In the genomic region with DNA sequence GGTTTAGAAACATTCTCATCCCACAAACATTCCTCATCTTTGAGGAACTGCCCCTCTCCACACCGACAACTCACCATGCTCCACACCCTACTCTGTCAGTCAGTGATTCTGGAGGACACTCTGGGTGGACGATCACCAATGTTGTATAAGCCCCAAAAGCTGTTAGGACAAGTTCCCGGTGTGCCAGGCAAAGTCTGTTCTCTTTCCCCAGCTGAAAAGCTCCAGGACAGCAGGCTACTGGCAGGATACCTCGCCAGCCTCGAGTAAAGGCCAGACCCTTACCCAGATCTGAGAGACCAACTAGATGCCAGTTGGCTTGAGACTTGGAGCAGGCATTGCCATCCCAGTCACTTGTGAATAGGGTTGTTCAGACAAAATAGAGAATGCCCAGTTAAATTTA, we compare ENCODE assay signal across 18 cellular contexts. TPM values are rescaled to one million over a fixed set of nuclear protein-coding genes. Genes with fewer than 3 reads are reported as not detected.
A peak's percentile ranks its signal among the peaks of the same experiment; 100 is the strongest.
DNase-seq lines count a peak whose midpoint lies in the region; ATAC-seq and TF ChIP-seq lines count a peak whose summit lies in the region.
"Had no signal": no experiment of that assay in that cellular context is flagged by ENCODE, and none has a peak within 500 bp of the region (broad histone marks: within the 10 kb centered on the region; RNA-seq: fewer than 3 reads in every experiment).

No MANE protein-coding gene starts in this region.

- no peaks in the 10 kb centered on the region for H3K36me3 Mint-ChIP-seq in progenitor cell of endocrine pancreas (ENCODE audit: insufficient read depth)

- peaks cover 5% of the 10 kb centered on the region for H3K9me3 Mint-ChIP-seq in progenitor cell of endocrine pancreas (ENCODE audit: low read depth)
- H3K9me3 Mint-ChIP-seq: CD4-positive, alpha-beta T cell had no signal

- no peak overlapping the region for H3K27ac Mint-ChIP-seq in progenitor cell of endocrine pancreas
- H3K27ac Mint-ChIP-seq: B cell; CD4-positive, alpha-beta T cell; H9 had no signal

- H3K4me3 Mint-ChIP-seq in progenitor cell of endocrine pancreas (ENCODE audit: low read depth), result no peak overlapping the region
- H3K4me3 Mint-ChIP-seq: B cell; CD4-positive, alpha-beta T cell; H9 had no signal

- DNase-seq in AG20443 (ENCODE audit: low spot score) (peak; percentile 17), ecto neural progenitor cell (ENCODE audit: low spot score) (peak; percentile 36), mucosa of gallbladder (ENCODE audit: low spot score) (peak; percentile 5), sciatic nerve (ENCODE audit: low spot score) (peak; percentile 32), islet precursor cell (no peak), HuH-7.5 (ENCODE audit: low spot score) (no peak), progenitor cell of endocrine pancreas (ENCODE audit: low spot score, unreplicated experiment) (no peak)
- DNase-seq: ACHN; C1 segment of cervical spinal cord; CD4-positive, alpha-beta T cell; DMS79; GOT3; H9 had no signal

- intact Hi-C loops in sciatic nerve (cut with DNase I), result no loop called here

- TF ChIP-seq CTCF in progenitor cell of endocrine pancreas (IDR thresholded peaks at IDR 0.05; ENCODE audit: unreplicated experiment), result no peak

- no peaks in the 10 kb centered on the region for H3K4me1 Mint-ChIP-seq in progenitor cell of endocrine pancreas (ENCODE audit: low read depth)
- H3K4me1 Mint-ChIP-seq: B cell had no signal

- peaks cover 15% of the 10 kb centered on the region for H3K27me3 Mint-ChIP-seq in progenitor cell of endocrine pancreas

- ATAC-seq in sciatic nerve (no peak), HG02981 (IDR thresholded peaks at IDR 0.05; ENCODE audit: unreplicated experiment) (no peak)

RNA-seq across cellular contexts. Expression of a gene that starts 12.0 kb away (rescaled TPM):
- not detected for total RNA-seq in mucosa of gallbladder
- total RNA-seq in sciatic nerve, result 2.6 TPM
- not detected in 2 replicates for total RNA-seq in progenitor cell of endocrine pancreas
- total RNA-seq: B cell, G401, H9, HT1080 had no signal

RNA-seq across cellular contexts. Expression of a gene that starts 15.2 kb away (rescaled TPM):
- total RNA-seq in mucosa of gallbladder (not detected), sciatic nerve (not detected), progenitor cell of endocrine pancreas (not detected in 2 replicates)
- total RNA-seq: A172; B cell; CD4-positive, alpha-beta T cell; G401; H9; HT1080 had no signal

RNA-seq across cellular contexts. Expression of a gene that starts 34.6 kb away (rescaled TPM):
- not detected for total RNA-seq in mucosa of gallbladder
- total RNA-seq in sciatic nerve, result not detected
- not detected in 2 replicates for total RNA-seq in progenitor cell of endocrine pancreas
- total RNA-seq: A172; B cell; CD4-positive, alpha-beta T cell; G401; H9; HT1080 had no signal

RNA-seq across cellular contexts. Expression of a gene that starts 44.7 kb away (rescaled TPM):
- total RNA-seq in mucosa of gallbladder, result not detected
- not detected for total RNA-seq in sciatic nerve
- not detected in 2 replicates for total RNA-seq in progenitor cell of endocrine pancreas
- total RNA-seq: A172; B cell; CD4-positive, alpha-beta T cell; G401; H9; HT1080 had no signal

RNA-seq across cellular contexts. Expression of a gene that starts 56.3 kb away (rescaled TPM):
- not detected for total RNA-seq in mucosa of gallbladder
- total RNA-seq in sciatic nerve, result not detected
- total RNA-seq in progenitor cell of endocrine pancreas, result not detected in 2 replicates
- total RNA-seq: A172; B cell; CD4-positive, alpha-beta T cell; G401; H9; HT1080 had no signal

Comparison
In these comparisons a context has a peak if more than half of its experiments do, and no peak if none do; other contexts are left out.
1. DNase-seq: peak in AG20443 (single experiment), ecto neural progenitor cell (single experiment), mucosa of gallbladder (single experiment) and sciatic nerve (single experiment); none in islet precursor cell (single experiment), HuH-7.5 (single experiment) and progenitor cell of endocrine pancreas (single experiment).